In the genomic region with DNA sequence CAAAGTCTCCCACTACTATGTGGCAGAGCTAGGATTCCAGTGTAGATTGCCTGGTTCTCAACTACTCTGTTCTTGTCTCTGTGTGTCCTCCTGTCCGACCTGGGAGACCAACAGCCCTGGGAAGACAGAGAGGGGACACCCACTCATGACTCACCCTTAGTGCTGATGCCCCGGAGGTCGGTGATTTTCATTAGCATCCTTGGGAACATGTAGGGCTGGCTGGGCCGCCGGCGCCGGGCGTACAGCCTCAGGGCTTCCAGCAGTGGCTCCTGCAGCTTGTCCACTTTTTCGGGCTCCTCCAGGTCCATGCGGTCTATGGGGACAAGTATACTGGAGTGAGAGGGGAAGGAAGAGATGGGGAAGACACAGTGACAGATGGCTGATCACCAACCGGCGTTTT, we compare ENCODE assay signal across 18 cellular contexts. TPM values are rescaled to one million over a fixed set of nuclear protein-coding genes. Genes with fewer than 3 reads are reported as not detected.
DNase-seq lines count a peak whose midpoint lies in the region; ATAC-seq and TF ChIP-seq lines count a peak whose summit lies in the region.
"Had no signal": no experiment of that assay in that cellular context is flagged by ENCODE, and none has a peak within 500 bp of the region (broad histone marks: within the 10 kb centered on the region; RNA-seq: fewer than 3 reads in every experiment).

No MANE protein-coding gene starts in this region.

- H3K4me3 ChIP-seq in SK-N-SH (ENCODE audit: low read depth in 2 of 2, low read length in 1 of 2) = no peak overlapping the region
- H3K4me3 ChIP-seq: cardiac muscle cell, esophagus muscularis mucosa, psoas muscle, upper lobe of left lung had no signal

- ATAC-seq in SK-N-SH treated with all-trans-retinoic acid at 6 μM for 48 hours (peak; percentile 6; the same call in 2 of the 3 replicates), activated B cell treated with CpG ODN at 0.5 μM for 24 hours (ENCODE audit: low read depth) (no peak)
- no peak for ATAC-seq in naive thymus-derived CD8-positive, alpha-beta T cell
- ATAC-seq in stimulated activated naive CD8-positive, alpha-beta T cell treated with anti-CD3 and anti-CD28 coated beads, Interleukin-15, Interleukin-2, amounts not matched to agents 100 U/mL and 50 U/mL, for 24 hours = no peak

- no peaks in the 10 kb centered on the region for H3K27me3 Mint-ChIP-seq in activated B cell treated with CpG ODN at 0.5 μM for 24 hours
- H3K27me3 Mint-ChIP-seq in naive thymus-derived CD8-positive, alpha-beta T cell = no peaks in the 10 kb centered on the region
- H3K27me3 Mint-ChIP-seq: activated naive CD8-positive, alpha-beta T cell treated with anti-CD3 and anti-CD28 coated beads, Interleukin-2, amount 10 ng/mL, durations not matched to agents 7 days and 5 days had no signal

- CTCF ChIA-PET in SK-N-SH (lab: Yijun Ruan, JAX) = interaction anchor here (0.7 to 14.8 kb wide), 28 partner anchors 10 to 286 kb away, joined by 3 to 363 read pairs (median 10); partner anchors contain the start of genes CSAD, ESPL1, MAP3K12 and MYG1
- CTCF ChIA-PET in activated B cell treated with CpG ODN at 0.5 μM for 24 hours (lab: Charles Lee) = interaction anchor here (0.7 to 14.7 kb wide), 22 partner anchors 12 to 295 kb away, joined by 3 to 298 read pairs (median 6); partner anchors contain the start of genes AAAS, CSAD, ESPL1 and MYG1

- peak overlapping the region; percentile 37 for H3K27ac Mint-ChIP-seq in activated B cell treated with CpG ODN at 0.5 μM for 24 hours
- peak overlapping the region in 9 of 10 donors; percentile 52 to 93 (median 82) for H3K27ac Mint-ChIP-seq in naive thymus-derived CD8-positive, alpha-beta T cell
- H3K27ac Mint-ChIP-seq: nephron progenitor cell had no signal

- no peak overlapping the region for H2AFZ ChIP-seq in SK-N-SH (ENCODE audit: low read depth)

- H3K9ac ChIP-seq in SK-N-SH = no peak overlapping the region

- 27% methylated on average over 10 of the region's 12 CpGs for WGBS in SK-N-SH (ENCODE audit: low lambda C conversion rate)

- TF ChIP-seq CTCF in SK-N-SH (IDR thresholded peaks at IDR 0.05) (no peak), activated B cell treated with CpG ODN at 0.5 μM for 24 hours (IDR thresholded peaks at IDR 0.05) (no peak)

- DNase-seq in SK-N-SH (no peak), ELF-1 (ENCODE audit: low read depth, low spot score) (peak; percentile 33), activated B cell treated with CpG ODN at 0.5 μM for 24 hours (no peak), NCI-H1417 treated with DMSO at 0.1 percent for 48 hours (lab: John Stamatoyannopoulos, UW) (no peak), KBM-7 (no peak)
- peak in 1 of 10 donors; percentile 50 for DNase-seq in naive thymus-derived CD8-positive, alpha-beta T cell
- no peak for DNase-seq in stimulated activated naive CD8-positive, alpha-beta T cell treated with anti-CD3 and anti-CD28 coated beads, Interleukin-15, Interleukin-2, amounts not matched to agents 100 U/mL and 50 U/mL, for 24 hours
- DNase-seq: DMS79 had no signal

- no peaks in the 10 kb centered on the region for H3K9me3 ChIP-seq in SK-N-SH
- H3K9me3 ChIP-seq: esophagus muscularis mucosa, psoas muscle, upper lobe of left lung had no signal

- peaks cover 24 to 38% of the 10 kb centered on the region in 2 experiments for H3K36me3 ChIP-seq in SK-N-SH (replicated peaks in 1 of 2; ENCODE audit: control insufficient read depth in 1 of 2, insufficient read depth in 2 of 2, low read length in 1 of 2)

- H3K27ac ChIP-seq in SK-N-SH (ENCODE audit: low read depth in 2 of 2, low read length in 1 of 2) = no peak overlapping the region
- H3K27ac ChIP-seq: cardiac muscle cell, psoas muscle had no signal

- H3K79me2 ChIP-seq in SK-N-SH (ENCODE audit: insufficient read depth) = peaks cover 21% of the 10 kb centered on the region

- no peak for TF ChIP-seq EP300 in SK-N-SH (IDR thresholded peaks at IDR 0.05; ENCODE audit: borderline replicate concordance in 1 of 2, low read depth in 1 of 2, low read length in 1 of 2)

- no peak overlapping the region for H3K4me2 ChIP-seq in SK-N-SH

- H3K4me1 Mint-ChIP-seq in activated B cell treated with CpG ODN at 0.5 μM for 24 hours = peaks cover 76% of the 10 kb centered on the region
- H3K4me1 Mint-ChIP-seq in naive thymus-derived CD8-positive, alpha-beta T cell = peaks cover 59 to 83% (median 78%) of the 10 kb centered on the region in 4 donors

- H3K4me3 Mint-ChIP-seq in activated B cell treated with CpG ODN at 0.5 μM for 24 hours = no peak overlapping the region
- peak overlapping the region in 1 of 10 donors; percentile 42 for H3K4me3 Mint-ChIP-seq in naive thymus-derived CD8-positive, alpha-beta T cell
- H3K4me3 Mint-ChIP-seq: activated naive CD8-positive, alpha-beta T cell treated with anti-CD3 and anti-CD28 coated beads, Interleukin-2, amount 10 ng/mL, durations not matched to agents 7 days and 5 days; CD14-positive monocyte; nephron progenitor cell had no signal

- no peak for TF ChIP-seq RAD21 in SK-N-SH (IDR thresholded peaks at IDR 0.05; ENCODE audit: low read length)

- intact Hi-C loops in activated B cell treated with CpG ODN at 0.5 μM for 24 hours (cut with micrococcal nuclease) = loop anchor here (1.0 to 10.0 kb wide), 7 partner anchors 38 to 292 kb away; partner anchors contain the start of genes AAAS, ESPL1, NPFF and TARBP2

- H3K9me3 Mint-ChIP-seq in activated B cell treated with CpG ODN at 0.5 μM for 24 hours = no peaks in the 10 kb centered on the region
- H3K9me3 Mint-ChIP-seq in naive thymus-derived CD8-positive, alpha-beta T cell = no peaks in the 10 kb centered on the region
- H3K9me3 Mint-ChIP-seq: activated naive CD8-positive, alpha-beta T cell treated with anti-CD3 and anti-CD28 coated beads, Interleukin-2, amount 10 ng/mL, durations not matched to agents 7 days and 5 days; nephron progenitor cell had no signal

- H3F3A ChIP-seq in SK-N-SH (replicated peaks; ENCODE audit: insufficient read depth) = peaks cover 13% of the 10 kb centered on the region

- H3K9me2 ChIP-seq in SK-N-SH = no peaks in the 10 kb centered on the region

- POLR2A ChIA-PET in SK-N-SH (lab: Yijun Ruan, JAX) (no interaction called here), activated B cell treated with CpG ODN at 0.5 μM for 24 hours (lab: Charles Lee) (interaction anchor here (0.9 to 6.1 kb wide), 5 partner anchors 18 to 295 kb away, joined by 3 to 48 read pairs (median 4); partner anchors contain the start of genes ESPL1 and PFDN5)
- POLR2A ChIA-PET in naive thymus-derived CD8-positive, alpha-beta T cell (lab: Charles Lee) = interaction anchor here (0.8 to 5.2 kb wide), 8 partner anchors 11 to 82 kb away, joined by 3 to 30 read pairs (median 8); partner anchors contain the start of genes ESPL1 and PFDN5

- in situ Hi-C loops in KBM-7 (cut with MboI; ENCODE audit: low pct_unique_long_range_greater_than_20kb, low sequenced_read_pairs) = no loop called here

- H4K20me1 ChIP-seq in SK-N-SH (ENCODE audit: insufficient read depth) = peaks cover 4% of the 10 kb centered on the region; the same call in 1 of the 2 replicates

- H3K36me3 Mint-ChIP-seq in activated B cell treated with CpG ODN at 0.5 μM for 24 hours (ENCODE audit: low read depth) = peaks cover 22% of the 10 kb centered on the region
- peaks cover 0 to 66% (median 8%) of the 10 kb centered on the region in 3 donors for H3K36me3 Mint-ChIP-seq in naive thymus-derived CD8-positive, alpha-beta T cell

- no peaks in the 10 kb centered on the region for H3K27me3 ChIP-seq in SK-N-SH (ENCODE audit: insufficient read depth)
- H3K27me3 ChIP-seq: cardiac muscle cell, dorsolateral prefrontal cortex, esophagus muscularis mucosa, upper lobe of left lung had no signal

- H3K4me1 ChIP-seq in SK-N-SH (ENCODE audit: control insufficient read depth in 1 of 2, insufficient read depth in 2 of 2, low read depth in 1 of 2, low read length in 1 of 2) = peaks cover 5 to 17% of the 10 kb centered on the region in 2 experiments; a peak in 3 of 4 replicates

TF ChIP-seq in SK-N-SH treated with all-trans-retinoic acid at 6 μM for 48 hours, 23 proteins besides CTCF, POLR2A, EP300 and RAD21 (continues in another document):
- TF ChIP-seq ZNF565 (CRISPR knock-in tag; conservative IDR thresholded peaks at IDR 0.05; ENCODE audit: low read depth) = no peak

TF ChIP-seq in SK-N-SH, 30 proteins besides CTCF, POLR2A, EP300 and RAD21 (continues in another document):
- no peak for TF ChIP-seq SIN3A (IDR thresholded peaks at IDR 0.05; ENCODE audit: borderline replicate concordance, low read depth, low read length)
- no peak for TF ChIP-seq YY1 (IDR thresholded peaks at IDR 0.05; ENCODE audit: low read depth)

RNA-seq across cellular contexts. Expression of gene ITGB7, which starts 5.9 kb away (rescaled TPM):
- 0.25 and 0.31 TPM in 2 replicates for polyA plus RNA-seq in SK-N-SH (2012; rRNA removed)
- polyA plus RNA-seq in SK-N-SH (2012; cell fraction: cytosol; rRNA removed) = 0.03 and 0.16 TPM in 2 replicates
- 2.4 and 2.5 TPM in 2 replicates for polyA plus RNA-seq in SK-N-SH (2012; cell fraction: nucleus; rRNA removed)
- total RNA-seq in activated B cell treated with CpG ODN at 0.5 μM for 24 hours = 137 and 139 TPM in 2 replicates
- total RNA-seq in naive thymus-derived CD8-positive, alpha-beta T cell = 100 to 1,000 TPM; 353 to 362 TPM
- 100 to 1,000 TPM; 202 to 219 (median 206) TPM for polyA plus RNA-seq in naive thymus-derived CD8-positive, alpha-beta T cell
- total RNA-seq: M059J had no signal

RNA-seq across cellular contexts. Expression of gene RARG, which starts 19.1 kb away (rescaled TPM):
- 35.0 and 36.6 TPM in 2 replicates for polyA plus RNA-seq in SK-N-SH (2012; rRNA removed)
- 20.6 and 30.6 TPM in 2 replicates for polyA plus RNA-seq in SK-N-SH (2012; cell fraction: cytosol; rRNA removed)
- 67.2 and 75.5 TPM in 2 replicates for polyA plus RNA-seq in SK-N-SH (2012; cell fraction: nucleus; rRNA removed)
- 5.5 and 7.5 TPM in 2 replicates for total RNA-seq in activated B cell treated with CpG ODN at 0.5 μM for 24 hours
- 10 to 100 TPM; 57.8 to 60.4 TPM for total RNA-seq in naive thymus-derived CD8-positive, alpha-beta T cell
- 10 to 100 TPM in 1 of 3 donors, 1 to 10 TPM in 2; 1.6 to 12.7 (median 3.8) TPM for polyA plus RNA-seq in naive thymus-derived CD8-positive, alpha-beta T cell

RNA-seq across cellular contexts. Expression of gene CSAD, which starts 32.2 kb away (rescaled TPM):
- 32.2 and 45.4 TPM in 2 replicates for polyA plus RNA-seq in SK-N-SH (2012; rRNA removed)
- polyA plus RNA-seq in SK-N-SH (2012; cell fraction: cytosol; rRNA removed) = 3.9 and 5.2 TPM in 2 replicates
- polyA plus RNA-seq in SK-N-SH (2012; cell fraction: nucleus; rRNA removed) = 305 and 362 TPM in 2 replicates
- 25.7 and 34.6 TPM in 2 replicates for total RNA-seq in activated B cell treated with CpG ODN at 0.5 μM for 24 hours
- total RNA-seq in naive thymus-derived CD8-positive, alpha-beta T cell = 10 to 100 TPM; 50.8 to 53.4 TPM
- 1 to 10 TPM; 1.1 to 1.3 (median 1.2) TPM for polyA plus RNA-seq in naive thymus-derived CD8-positive, alpha-beta T cell

RNA-seq across cellular contexts. Expression of gene ZNF740, which starts 32.4 kb away (rescaled TPM):
- 14.6 and 21.8 TPM in 2 replicates for polyA plus RNA-seq in SK-N-SH (2012; rRNA removed)
- polyA plus RNA-seq in SK-N-SH (2012; cell fraction: cytosol; rRNA removed) = 7.9 and 10.3 TPM in 2 replicates
- 41.0 and 89.7 TPM in 2 replicates for polyA plus RNA-seq in SK-N-SH (2012; cell fraction: nucleus; rRNA removed)
- total RNA-seq in activated B cell treated with CpG ODN at 0.5 μM for 24 hours = 64.4 and 67.2 TPM in 2 replicates
- total RNA-seq in naive thymus-derived CD8-positive, alpha-beta T cell = 100 to 1,000 TPM; 112 to 113 TPM
- 1 to 10 TPM; 2.8 to 3.5 (median 3.1) TPM for polyA plus RNA-seq in naive thymus-derived CD8-positive, alpha-beta T cell

RNA-seq across cellular contexts. Expression of gene ESPL1, which starts 55.2 kb away (rescaled TPM):
- 6.9 and 8.6 TPM in 2 replicates for polyA plus RNA-seq in SK-N-SH (2012; rRNA removed)
- 2.3 and 4.0 TPM in 2 replicates for polyA plus RNA-seq in SK-N-SH (2012; cell fraction: cytosol; rRNA removed)
- 27.7 and 28.7 TPM in 2 replicates for polyA plus RNA-seq in SK-N-SH (2012; cell fraction: nucleus; rRNA removed)
- total RNA-seq in activated B cell treated with CpG ODN at 0.5 μM for 24 hours = 6.2 and 8.2 TPM in 2 replicates
- under 1 TPM; 0.27 to 0.81 TPM for total RNA-seq in naive thymus-derived CD8-positive, alpha-beta T cell
- not detected for polyA plus RNA-seq in naive thymus-derived CD8-positive, alpha-beta T cell
- polyA plus RNA-seq: CD14-positive monocyte had no signal
